ENCODE assay signal across 8 cellular contexts in genomic region chr14:103058209-103059055, GRCh38. TPM values are rescaled to one million over a fixed set of nuclear protein-coding genes. Genes with fewer than 3 reads are reported as not detected.
DNase-seq lines count a peak whose midpoint lies in the region; ATAC-seq and TF ChIP-seq lines count a peak whose summit lies in the region.
"Had no signal": no experiment of that assay in that cellular context is flagged by ENCODE, and none has a peak within 500 bp of the region (broad histone marks: within the 10 kb centered on the region; RNA-seq: fewer than 3 reads in every experiment).

No MANE protein-coding gene starts in this region.

- peak overlapping the region; percentile 65 to 71 for H3K9ac ChIP-seq in stomach smooth muscle (ENCODE audit: low read length in 2 of 2)

- H3K27me3 ChIP-seq in kidney epithelial cell (ENCODE audit: control insufficient read depth, insufficient read depth, low read length) (no peaks in the 10 kb centered on the region), stomach smooth muscle (ENCODE audit: control insufficient read depth in 1 of 2, insufficient read depth in 2 of 2, low read length in 2 of 2) (no peaks in the 10 kb centered on the region)

- peak overlapping the region; percentile 65; the same call in 1 of the 2 replicates for H3K27ac Mint-ChIP-seq in HFFc6

- no peak for ATAC-seq in GM19351 (IDR thresholded peaks at IDR 0.05; ENCODE audit: unreplicated experiment)

- H3K27ac ChIP-seq in angular gyrus (ENCODE audit: low read depth, low read length) (peak overlapping the region; percentile 77), stomach smooth muscle (ENCODE audit: low read length) (no peak overlapping the region)

- H3K27me3 Mint-ChIP-seq in HFFc6 (ENCODE audit: insufficient read depth) = no peaks in the 10 kb centered on the region; the same call in 1 of the 2 replicates

- H3K36me3 ChIP-seq in kidney epithelial cell (ENCODE audit: control insufficient read depth, insufficient read depth, low read length) (no peaks in the 10 kb centered on the region), stomach smooth muscle (ENCODE audit: control insufficient read depth in 2 of 2, insufficient read depth in 2 of 2, low read length in 2 of 2) (no peaks in the 10 kb centered on the region)

- H3K4me1 ChIP-seq in stomach smooth muscle (ENCODE audit: control insufficient read depth, insufficient read depth, low read length) = peaks cover 29% of the 10 kb centered on the region

- no peak for TF ChIP-seq CTCF in HFFc6 (IDR thresholded peaks at IDR 0.05)
- TF ChIP-seq CTCF in kidney epithelial cell (IDR thresholded peaks at IDR 0.05; ENCODE audit: insufficient read depth, low read length, poor library complexity, severe bottlenecking) = no peak

- no peaks in the 10 kb centered on the region for H3K9me3 Mint-ChIP-seq in HFFc6

- H3K9me3 ChIP-seq in stomach smooth muscle (ENCODE audit: control insufficient read depth in 2 of 2, low read length in 2 of 2) = no peaks in the 10 kb centered on the region

- peaks cover 54% of the 10 kb centered on the region for H3K4me1 Mint-ChIP-seq in HFFc6 (ENCODE audit: low read depth)

- H3K4me3 Mint-ChIP-seq in HFFc6 = peak overlapping the region; percentile 92

- peak overlapping the region; percentile 94 for H3K4me3 ChIP-seq in kidney epithelial cell (ENCODE audit: low read depth, low read length)
- H3K4me3 ChIP-seq in stomach smooth muscle (ENCODE audit: low read length in 2 of 2) = peak overlapping the region; percentile 79 to 83

- no peak for DNase-seq in HFFc6
- no peak for DNase-seq in kidney epithelial cell (ENCODE audit: low read depth)
- DNase-seq in SIG-M5 treated with dmso at 0.1 percent for 504 hours (lab: John Stamatoyannopoulos, UW; ENCODE audit: unreplicated experiment) = no peak
- DNase-seq in retina = no peak

- H3K36me3 Mint-ChIP-seq in HFFc6 (ENCODE audit: low read depth) = peaks cover 10% of the 10 kb centered on the region

RNA-seq across cellular contexts. Expression of gene CDC42BPB, which starts 1.1 kb away (rescaled TPM):
- 10 to 100 TPM; 73.7 to 85.1 (median 79.9) TPM for total RNA-seq in HFFc6 (2021; fragmentation: NEBNext Ultra II Directional; extraction: Animal tissue kit (Norgen Biotek cat#: 25700))
- total RNA-seq in kidney epithelial cell = 147 and 167 TPM in 2 replicates

RNA-seq across cellular contexts. Expression of gene LBHD2, which starts 25.6 kb away (rescaled TPM):
- not detected for total RNA-seq in HFFc6 (2021; fragmentation: NEBNext Ultra II Directional; extraction: Animal tissue kit (Norgen Biotek cat#: 25700))
- total RNA-seq in kidney epithelial cell = not detected in 2 replicates
- total RNA-seq: NCI-H460 had no signal

RNA-seq across cellular contexts. Expression of gene EXOC3L4, which starts 36.1 kb away (rescaled TPM):
- total RNA-seq in HFFc6 (2021; fragmentation: NEBNext Ultra II Directional; extraction: Animal tissue kit (Norgen Biotek cat#: 25700)) = under 1 TPM in 1 of 6 experiments, not detected in 5; 0.45 TPM
- 0.34 and 0.46 TPM in 2 replicates for total RNA-seq in kidney epithelial cell
